In the genomic region with DNA sequence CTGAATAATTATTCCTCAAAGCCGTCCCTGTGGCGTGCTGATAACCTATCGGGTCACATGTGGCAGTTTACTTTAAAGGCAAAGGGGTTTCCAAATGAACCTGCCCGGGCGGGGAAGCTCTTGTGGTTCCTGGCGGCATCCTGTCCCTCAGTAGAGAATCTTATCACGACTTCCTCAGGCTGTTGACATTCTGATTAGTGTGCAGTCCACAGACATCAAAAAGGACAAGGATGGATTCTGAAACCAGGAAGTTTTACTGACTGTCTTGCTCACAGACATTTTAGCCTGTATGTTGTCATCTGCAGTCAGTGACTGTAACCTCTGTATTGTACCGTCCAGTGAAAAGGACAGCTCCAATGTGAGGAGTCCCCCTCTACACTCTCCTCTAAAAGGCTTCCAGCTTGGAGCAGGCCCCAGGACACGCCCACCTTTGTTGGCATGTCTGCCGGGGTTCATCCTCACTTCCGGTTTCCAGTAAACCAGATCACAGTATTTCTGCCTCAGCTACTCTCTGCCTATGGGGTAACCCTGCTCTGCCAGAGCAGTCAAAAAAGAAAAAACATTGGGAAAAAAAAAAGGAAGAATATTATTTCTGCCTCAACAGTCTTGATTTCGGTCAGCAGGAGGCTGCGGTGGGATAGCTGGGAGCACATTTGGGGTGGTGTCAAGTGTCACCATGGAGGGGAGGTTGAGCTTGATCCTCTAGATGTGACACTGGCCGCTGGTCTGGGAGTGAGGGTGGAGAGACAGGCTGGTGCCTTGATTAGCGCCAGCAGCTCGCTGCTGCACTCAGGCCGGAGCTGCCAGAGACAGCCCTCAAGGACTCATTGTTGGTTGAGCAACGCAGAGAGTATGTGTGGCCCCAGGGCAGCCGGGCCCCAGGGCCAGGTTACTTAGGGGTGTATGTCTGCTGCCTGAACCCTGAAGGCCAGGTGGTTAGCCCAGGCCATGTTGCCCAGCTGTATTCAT, we compare ENCODE assay signal across 8 cellular contexts.
DNase-seq lines count a peak whose midpoint lies in the region; ATAC-seq lines count a peak whose summit lies in the region.

No MANE protein-coding gene starts in this region.

- ATAC-seq in activated CD4-positive, alpha-beta T cell treated with anti-CD3 and anti-CD28 coated beads for 36 hours: peak; percentile 77
- no peak for ATAC-seq in GM18870 (IDR thresholded peaks at IDR 0.05; ENCODE audit: unreplicated experiment)

- DNase-seq in activated CD4-positive, alpha-beta T cell treated with anti-CD3 and anti-CD28 coated beads for 36 hours: peak; percentile 76
- DNase-seq in activated CD4-positive, alpha-beta T cell treated with anti-CD3 and anti-CD28 coated beads for 1 hour: no peak
- DNase-seq in activated naive CD4-positive, alpha-beta T cell treated with anti-CD3 and anti-CD28 coated beads, Interleukin-2, amount 10 ng/mL, durations not matched to agents 7 days and 5 days: peak; percentile 81
- peak; percentile 14 to 49 (median 15) for DNase-seq in stimulated activated CD4-positive, alpha-beta T cell treated with anti-CD3 and anti-CD28 coated beads, TNF-alpha, amount 100 ng/mL, for 24 hours (ENCODE audit: low read depth in 3 of 3)
- DNase-seq in H7: no peak
- no peak for DNase-seq in Karpas-422

- H3K27me3 ChIP-seq in layer of hippocampus (ENCODE audit: control insufficient read depth, insufficient read depth, low read length) (no peaks in the 10 kb centered on the region), H7 (ENCODE audit: control insufficient read depth, insufficient read depth, low read length) (no peaks in the 10 kb centered on the region), Karpas-422 (ENCODE audit: low read length) (no peaks in the 10 kb centered on the region)

- H3K79me2 ChIP-seq in Karpas-422 (ENCODE audit: low read length): no peaks in the 10 kb centered on the region

- H3K4me3 ChIP-seq in H7 (ENCODE audit: insufficient read depth, low read depth, low read length) (no peak overlapping the region), Karpas-422 (ENCODE audit: low read length) (no peak overlapping the region)

- no peak overlapping the region for H3K4me2 ChIP-seq in Karpas-422 (ENCODE audit: low read depth, low read length, poor library complexity, severe bottlenecking)

- intact Hi-C loops in activated CD4-positive, alpha-beta T cell treated with anti-CD3 and anti-CD28 coated beads for 36 hours (cut with DNase I, micrococcal nuclease): loop anchor here in 1 of 2 experiments (1.0 kb wide), 1 partner anchor 169 kb away; no protein-coding TSS in a partner anchor

- no peaks in the 10 kb centered on the region for H3K36me3 ChIP-seq in H7 (replicated peaks; ENCODE audit: control insufficient read depth, insufficient read depth, low read length)
- H3K36me3 ChIP-seq in Karpas-422 (ENCODE audit: insufficient read depth, low read length): no peaks in the 10 kb centered on the region

- H3K4me1 Mint-ChIP-seq in activated CD4-positive, alpha-beta T cell treated with anti-CD3 and anti-CD28 coated beads for 36 hours: peaks cover 22% of the 10 kb centered on the region
- peaks cover 45% of the 10 kb centered on the region for H3K4me1 Mint-ChIP-seq in activated naive CD4-positive, alpha-beta T cell treated with anti-CD3 and anti-CD28 coated beads, Interleukin-2, amount 10 ng/mL, durations not matched to agents 7 days and 5 days

- no peaks in the 10 kb centered on the region for H3K9me2 ChIP-seq in Karpas-422 (replicated peaks; ENCODE audit: insufficient read depth, low read length)

- H3K27ac ChIP-seq in layer of hippocampus (ENCODE audit: low read depth, low read length): peak overlapping the region; percentile 58
- no peak overlapping the region for H3K27ac ChIP-seq in Karpas-422 (ENCODE audit: low read length)

- no peaks in the 10 kb centered on the region for H4K20me1 ChIP-seq in Karpas-422 (ENCODE audit: insufficient read depth, low read depth, low read length)

- H2AFZ ChIP-seq in Karpas-422 (ENCODE audit: low read length): no peak overlapping the region

- H3K27me3 Mint-ChIP-seq in activated CD4-positive, alpha-beta T cell treated with anti-CD3 and anti-CD28 coated beads for 36 hours: no peaks in the 10 kb centered on the region
- H3K27me3 Mint-ChIP-seq in activated naive CD4-positive, alpha-beta T cell treated with anti-CD3 and anti-CD28 coated beads, Interleukin-2, amount 10 ng/mL, durations not matched to agents 7 days and 5 days: no peaks in the 10 kb centered on the region

- no peaks in the 10 kb centered on the region for H3K4me1 ChIP-seq in Karpas-422 (ENCODE audit: low read length)

- H3K4me3 Mint-ChIP-seq in activated CD4-positive, alpha-beta T cell treated with anti-CD3 and anti-CD28 coated beads for 36 hours: no peak overlapping the region
- peak overlapping the region; percentile 48 for H3K4me3 Mint-ChIP-seq in activated naive CD4-positive, alpha-beta T cell treated with anti-CD3 and anti-CD28 coated beads, Interleukin-2, amount 10 ng/mL, durations not matched to agents 7 days and 5 days

- POLR2A ChIA-PET in activated CD4-positive, alpha-beta T cell treated with anti-CD3 and anti-CD28 coated beads for 36 hours (lab: Charles Lee): interaction anchor here (0.5 to 1.3 kb wide), 5 partner anchors 18 to 528 kb away, joined by 3 to 8 read pairs (median 4); no protein-coding TSS in a partner anchor

- peak overlapping the region; percentile 88 for H3K27ac Mint-ChIP-seq in activated CD4-positive, alpha-beta T cell treated with anti-CD3 and anti-CD28 coated beads for 36 hours
- H3K27ac Mint-ChIP-seq in activated naive CD4-positive, alpha-beta T cell treated with anti-CD3 and anti-CD28 coated beads, Interleukin-2, amount 10 ng/mL, durations not matched to agents 7 days and 5 days: peak overlapping the region; percentile 88

- H3K36me3 Mint-ChIP-seq in activated CD4-positive, alpha-beta T cell treated with anti-CD3 and anti-CD28 coated beads for 36 hours (ENCODE audit: low read depth): peaks cover 10% of the 10 kb centered on the region
- H3K36me3 Mint-ChIP-seq in activated naive CD4-positive, alpha-beta T cell treated with anti-CD3 and anti-CD28 coated beads, Interleukin-2, amount 10 ng/mL, durations not matched to agents 7 days and 5 days: peaks cover 45% of the 10 kb centered on the region

- H3K9ac ChIP-seq in Karpas-422 (ENCODE audit: low read length): no peak overlapping the region

- no peaks in the 10 kb centered on the region for H3K9me3 Mint-ChIP-seq in activated CD4-positive, alpha-beta T cell treated with anti-CD3 and anti-CD28 coated beads for 36 hours (ENCODE audit: low read depth)
- no peaks in the 10 kb centered on the region for H3K9me3 Mint-ChIP-seq in activated naive CD4-positive, alpha-beta T cell treated with anti-CD3 and anti-CD28 coated beads, Interleukin-2, amount 10 ng/mL, durations not matched to agents 7 days and 5 days

- CTCF ChIA-PET in activated CD4-positive, alpha-beta T cell treated with anti-CD3 and anti-CD28 coated beads for 36 hours (lab: Charles Lee): interaction anchor here (0.6 to 1.4 kb wide), 6 partner anchors 14 to 376 kb away, joined by 3 to 5 read pairs (median 3); no protein-coding TSS in a partner anchor
- CTCF ChIA-PET in activated naive CD4-positive, alpha-beta T cell treated with anti-CD3 and anti-CD28 coated beads, Interleukin-2, amount 10 ng/mL, durations not matched to agents 7 days and 5 days (lab: Charles Lee): interaction anchor here (0.8 kb wide), 4 partner anchors 13 to 131 kb away, joined by 3 read pairs; no protein-coding TSS in a partner anchor

- H3K9me3 ChIP-seq in Karpas-422 (ENCODE audit: low read length): no peaks in the 10 kb centered on the region

Comparison
In these comparisons a context has a peak if more than half of its experiments do, and no peak if none do; other contexts are left out.
1. DNase-seq: peak in activated CD4-positive, alpha-beta T cell treated with anti-CD3 and anti-CD28 coated beads for 36 hours (single experiment), activated naive CD4-positive, alpha-beta T cell treated with anti-CD3 and anti-CD28 coated beads, Interleukin-2, amount 10 ng/mL, durations not matched to agents 7 days and 5 days (single experiment) and stimulated activated CD4-positive, alpha-beta T cell treated with anti-CD3 and anti-CD28 coated beads, TNF-alpha, amount 100 ng/mL, for 24 hours (3 of 3); none in activated CD4-positive, alpha-beta T cell treated with anti-CD3 and anti-CD28 coated beads for 1 hour (single experiment), H7 (single experiment) and Karpas-422 (single experiment).